Comparison of ENCODE assay signal across 8 cellular contexts in genomic region chr6:44221961-44222335, GRCh38. TPM values are rescaled to one million over a fixed set of nuclear protein-coding genes. Genes with fewer than 3 reads are reported as not detected.
DNase-seq lines count a peak whose midpoint lies in the region; ATAC-seq and TF ChIP-seq lines count a peak whose summit lies in the region.

No MANE protein-coding gene starts in this region.

- H3K4me3 ChIP-seq in HUES64 (ENCODE audit: low read length) (no peak overlapping the region), left lung (no peak overlapping the region), stomach (peak overlapping the region; percentile 52 to 86 (median 68))

- no peak overlapping the region for H3K9ac ChIP-seq in HUES64 (ENCODE audit: low read depth, low read length)

- H3K9me3 ChIP-seq in HUES64 (ENCODE audit: insufficient read depth, low read depth, low read length) (no peaks in the 10 kb centered on the region), T-helper 17 cell (ENCODE audit: control insufficient read depth, low read length, poor library complexity, severe bottlenecking) (no peaks in the 10 kb centered on the region), left lung (no peaks in the 10 kb centered on the region), stomach (no peaks in the 10 kb centered on the region)

- ATAC-seq in T-helper 17 cell (no peak), left lung (no peak), GM18870 (IDR thresholded peaks at IDR 0.05; ENCODE audit: unreplicated experiment) (no peak)

- DNase-seq in T-helper 17 cell (no peak), left lung (no peak), stomach (no peak), SW 1271 (lab: John Stamatoyannopoulos, UW) (no peak), NCI-H526 treated with DMSO at 0.1 percent for 48 hours (lab: John Stamatoyannopoulos, UW) (no peak), amygdala (lab: John Stamatoyannopoulos, UW) (no peak)

- intact Hi-C loops in left lung (cut with DNase I): no loop called here
- intact Hi-C loops in stomach (cut with DNase I; ENCODE audit: low total_unique reads): no loop called here

- H3K4me3 Mint-ChIP-seq in T-helper 17 cell: peak overlapping the region; percentile 96

- WGBS in HUES64: 57% methylated on average over 1 of the region's 2 CpGs
- WGBS in stomach, 5 donors: 28 to 42% (median 32%) methylated on average over 2 of the region's 2 CpGs

- no peaks in the 10 kb centered on the region for H3K36me3 Mint-ChIP-seq in T-helper 17 cell (ENCODE audit: low read depth)

- TF ChIP-seq CTCF in left lung (IDR thresholded peaks at IDR 0.05): no peak
- no peak for TF ChIP-seq CTCF in stomach (IDR thresholded peaks at IDR 0.05)

- H3K27ac ChIP-seq in HUES64 (ENCODE audit: low read depth, low read length): peak overlapping the region; percentile 12; the same call in 1 of the 2 replicates
- peak overlapping the region; percentile 51 to 69 for H3K27ac ChIP-seq in left lung
- peak overlapping the region; percentile 92 to 99 (median 95) for H3K27ac ChIP-seq in stomach

- TF ChIP-seq POLR2A in stomach (IDR thresholded peaks at IDR 0.05): no peak

- peaks cover 5% of the 10 kb centered on the region for H3K27me3 Mint-ChIP-seq in T-helper 17 cell

- peaks cover 29% of the 10 kb centered on the region for H3K4me1 Mint-ChIP-seq in T-helper 17 cell

- H3K4me1 ChIP-seq in HUES64 (ENCODE audit: insufficient read depth, low read length) (peaks cover 57% of the 10 kb centered on the region), left lung (peaks cover 38 to 85% of the 10 kb centered on the region in 2 donors), stomach (peaks cover 92 to 99% (median 95%) of the 10 kb centered on the region in 4 donors)

- TF ChIP-seq EP300 in stomach (IDR thresholded peaks at IDR 0.05): no peak

- H3K36me3 ChIP-seq in HUES64 (ENCODE audit: insufficient read depth, low read length): no peaks in the 10 kb centered on the region
- no peaks in the 10 kb centered on the region for H3K36me3 ChIP-seq in left lung
- no peaks in the 10 kb centered on the region for H3K36me3 ChIP-seq in stomach

- H3K27me3 ChIP-seq in HUES64 (ENCODE audit: insufficient read depth, low read length) (no peaks in the 10 kb centered on the region), left lung (no peaks in the 10 kb centered on the region), stomach (no peaks in the 10 kb centered on the region)

- H3K27ac Mint-ChIP-seq in T-helper 17 cell: no peak overlapping the region

RNA-seq across cellular contexts. Expression of gene SLC29A1, which starts 1.4 kb away (rescaled TPM):
- 140 TPM for polyA plus RNA-seq in HUES64 (2013, experiment 1 of 2)
- 142 TPM for polyA plus RNA-seq in HUES64 (2013, experiment 2 of 2)
- 1 to 10 TPM; 1.4 to 3.4 TPM for total RNA-seq in T-helper 17 cell
- total RNA-seq in left lung: 10 to 100 TPM; 46.8 to 48.2 TPM
- total RNA-seq in stomach: 100 to 1,000 TPM in 2 of 5 donors, 10 to 100 TPM in 3; 26.4 to 217 (median 77.4) TPM
- polyA plus RNA-seq in stomach: 10 to 100 TPM; 22.6 to 33.5 (median 29.0) TPM

RNA-seq across cellular contexts. Expression of gene MYMX, which starts 5.2 kb away (rescaled TPM):
- polyA plus RNA-seq in HUES64 (2013, experiment 1 of 2): 3.7 TPM
- polyA plus RNA-seq in HUES64 (2013, experiment 2 of 2): 3.9 TPM
- total RNA-seq in T-helper 17 cell (not detected), left lung (under 1 TPM in 1 of 2 donors, not detected in 1; 0.34 TPM), stomach (not detected)
- 1 to 10 TPM in 1 of 3 donors, under 1 TPM in 1, not detected in 1; 0.95 to 3.4 TPM for polyA plus RNA-seq in stomach

RNA-seq across cellular contexts. Expression of gene HSP90AB1, which starts 25.0 kb away (rescaled TPM):
- polyA plus RNA-seq in HUES64 (2013, experiment 1 of 2): 1,640 TPM
- polyA plus RNA-seq in HUES64 (2013, experiment 2 of 2): 1,626 TPM
- total RNA-seq in T-helper 17 cell (100 to 1,000 TPM; 454 to 478 TPM), left lung (100 to 1,000 TPM; 726 to 810 TPM), stomach (100 to 1,000 TPM; 168 to 414 (median 370) TPM)
- polyA plus RNA-seq in stomach: 100 to 1,000 TPM; 267 to 549 (median 348) TPM

RNA-seq across cellular contexts. Expression of gene SLC35B2, which starts 35.4 kb away (rescaled TPM):
- polyA plus RNA-seq in HUES64 (2013, experiment 1 of 2): 30.4 TPM
- 35.2 TPM for polyA plus RNA-seq in HUES64 (2013, experiment 2 of 2)
- total RNA-seq in T-helper 17 cell (10 to 100 TPM; 14.7 to 15.2 TPM), left lung (10 to 100 TPM; 43.7 to 50.0 TPM), stomach (10 to 100 TPM in 4 of 5 donors, 1 to 10 TPM in 1; 1.4 to 60.1 (median 27.0) TPM)
- polyA plus RNA-seq in stomach: 10 to 100 TPM in 2 of 3 donors, 1 to 10 TPM in 1; 7.3 to 17.2 (median 16.6) TPM

RNA-seq across cellular contexts. Expression of gene NFKBIE, which starts 43.4 kb away (rescaled TPM):
- 8.9 TPM for polyA plus RNA-seq in HUES64 (2013, experiment 1 of 2)
- 10.3 TPM for polyA plus RNA-seq in HUES64 (2013, experiment 2 of 2)
- total RNA-seq in T-helper 17 cell: 10 to 100 TPM; 59.2 to 62.8 TPM
- 10 to 100 TPM; 12.1 to 19.3 TPM for total RNA-seq in left lung
- total RNA-seq in stomach: 10 to 100 TPM in 1 of 5 donors, 1 to 10 TPM in 1, under 1 TPM in 1, not detected in 2; 0.89 to 23.5 (median 3.5) TPM
- 10 to 100 TPM in 2 of 3 donors, 1 to 10 TPM in 1; 9.9 to 14.2 (median 10.6) TPM for polyA plus RNA-seq in stomach

Comparison
In these comparisons a context has a peak if more than half of its experiments do, and no peak if none do; other contexts are left out.
1. H3K27ac ChIP-seq: peak in every context shown above with its lines; median percentile 95 in stomach; 60 in left lung; 12 in HUES64.
2. H3K4me3 ChIP-seq: peak in stomach (4 of 4); none in HUES64 (single experiment) and left lung (0 of 2).
3. RNA of gene SLC29A1, which starts 1.4 kb away (total RNA-seq): 26.4 to 217 TPM in stomach and 46.8 to 48.2 TPM in left lung; 1.4 to 3.4 TPM in T-helper 17 cell; every median in the first group is over 4 times any median in the second.